ENCODE assay signal across 9 cellular contexts in the genomic region with DNA sequence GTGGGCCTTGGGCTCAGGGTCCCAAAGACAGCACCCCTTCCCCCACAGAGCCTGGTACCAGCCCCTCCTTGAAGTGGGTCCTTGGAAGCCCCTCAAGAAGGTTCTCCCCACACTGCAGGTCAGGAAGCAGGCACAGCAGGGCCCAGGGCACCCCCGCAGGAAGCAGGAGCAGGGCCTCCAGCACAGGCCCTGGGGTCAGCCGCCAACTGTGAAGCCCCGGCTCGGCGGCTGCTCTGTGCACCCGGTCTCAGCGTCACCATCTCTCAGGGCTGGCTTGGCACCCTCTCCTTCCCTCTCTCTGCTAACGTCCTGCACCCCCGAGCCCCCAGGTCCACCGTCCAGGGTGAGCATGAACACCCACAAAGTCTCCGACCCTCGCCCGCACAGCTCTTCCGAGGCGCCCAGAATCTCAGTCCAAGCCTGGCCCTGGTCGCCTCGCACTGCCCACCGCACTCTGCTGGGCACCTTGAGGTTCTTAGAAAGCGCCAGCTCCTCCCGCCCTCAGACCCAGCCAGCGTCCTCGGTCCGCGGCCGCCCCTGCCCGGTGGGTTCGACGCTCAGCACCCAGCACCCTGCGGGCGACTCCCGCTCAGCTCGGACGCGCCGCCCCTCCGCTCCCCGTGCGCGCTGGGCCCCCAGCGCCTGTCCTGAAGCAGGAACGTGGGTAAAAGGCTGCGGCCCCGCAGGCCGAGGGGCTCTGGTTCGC. TPM values are rescaled to one million over a fixed set of nuclear protein-coding genes. Genes with fewer than 3 reads are reported as not detected.
A peak's percentile ranks its signal among the peaks of the same experiment; 100 is the strongest.
DNase-seq lines count a peak whose midpoint lies in the region; ATAC-seq and TF ChIP-seq lines count a peak whose summit lies in the region.
"Had no signal": no experiment of that assay in that cellular context is flagged by ENCODE, and none has a peak within 500 bp of the region (broad histone marks: within the 10 kb centered on the region; RNA-seq: fewer than 3 reads in every experiment).

No MANE protein-coding gene starts in this region.

- in situ Hi-C loops in gastrocnemius medialis (cut with MboI; ENCODE audit: low sequenced_read_pairs in 4 of 4) = no loop called here

- POLR2A ChIA-PET in activated CD4-positive, alpha-beta memory T cell treated with anti-CD3 and anti-CD28 coated beads, Interleukin-2, amount 10 ng/mL, durations not matched to agents 7 days and 5 days (lab: Charles Lee) = interaction anchor here (0.7 to 6.7 kb wide), 25 partner anchors 10 to 279 kb away, joined by 3 to 102 read pairs (median 6); partner anchors contain the start of genes ANO9, BET1L, DEAF1 and PSMD13
- POLR2A ChIA-PET in OCI-LY7 (lab: Charles Lee) = no interaction called here

- no peaks in the 10 kb centered on the region for H3K9me3 Mint-ChIP-seq in activated CD4-positive, alpha-beta memory T cell treated with anti-CD3 and anti-CD28 coated beads, Interleukin-2, amount 10 ng/mL, durations not matched to agents 7 days and 5 days
- H3K9me3 Mint-ChIP-seq: neural crest cell had no signal

- H3K79me2 ChIP-seq in OCI-LY7 (ENCODE audit: insufficient read depth, low read depth, low read length) = no peaks in the 10 kb centered on the region

- ATAC-seq in gastrocnemius medialis (no peak), HG02852 (IDR thresholded peaks at IDR 0.05; ENCODE audit: unreplicated experiment) (no peak), GM18520 (IDR thresholded peaks at IDR 0.05; ENCODE audit: unreplicated experiment) (no peak)

- no peaks in the 10 kb centered on the region for H3K9me2 ChIP-seq in OCI-LY7 (ENCODE audit: insufficient read depth, low read length)

- no peak overlapping the region for H2AFZ ChIP-seq in OCI-LY7 (ENCODE audit: low read length)

- no peak overlapping the region for H3K4me2 ChIP-seq in OCI-LY7 (ENCODE audit: low read length)

- peaks cover 0 to 3% of the 10 kb centered on the region in 2 donors for H3K27me3 ChIP-seq in right atrium auricular region
- peaks cover 28 to 54% (median 39%) of the 10 kb centered on the region in 3 donors for H3K27me3 ChIP-seq in gastrocnemius medialis

- H3K4me1 ChIP-seq in right atrium auricular region (peaks cover 0 to 31% of the 10 kb centered on the region in 2 donors), gastrocnemius medialis (no peaks in the 10 kb centered on the region), OCI-LY7 (ENCODE audit: insufficient read depth, low read length, poor library complexity, severe bottlenecking) (peaks cover 23% of the 10 kb centered on the region)

- H3K4me1 Mint-ChIP-seq in activated CD4-positive, alpha-beta memory T cell treated with anti-CD3 and anti-CD28 coated beads, Interleukin-2, amount 10 ng/mL, durations not matched to agents 7 days and 5 days = peaks cover 30% of the 10 kb centered on the region
- H3K4me1 Mint-ChIP-seq: neural crest cell had no signal

- H3K27ac ChIP-seq in right atrium auricular region (peak overlapping the region; percentile 73 to 75), gastrocnemius medialis (peak overlapping the region; percentile 60 to 74 (median 68)), OCI-LY7 (ENCODE audit: low read depth, low read length, poor library complexity, severe bottlenecking) (no peak overlapping the region)

- peaks cover 22% of the 10 kb centered on the region for H3K36me3 Mint-ChIP-seq in activated CD4-positive, alpha-beta memory T cell treated with anti-CD3 and anti-CD28 coated beads, Interleukin-2, amount 10 ng/mL, durations not matched to agents 7 days and 5 days (ENCODE audit: low read depth)

- no TSS peak for BruUV-seq in OCI-LY7 (replicated peaks; lab: Mats Ljungman, UMichigan)

- intact Hi-C loops in gastrocnemius medialis (cut with DNase I; ENCODE audit: low total_unique reads) = no loop called here
- intact Hi-C loops in OCI-LY7 (cut with micrococcal nuclease; ENCODE audit: unreplicated experiment) = no loop called here

- no peak for TF ChIP-seq POLR2A in gastrocnemius medialis (IDR thresholded peaks at IDR 0.05)

- no peaks in the 10 kb centered on the region for H3K27me3 Mint-ChIP-seq in activated CD4-positive, alpha-beta memory T cell treated with anti-CD3 and anti-CD28 coated beads, Interleukin-2, amount 10 ng/mL, durations not matched to agents 7 days and 5 days

- H3K9me3 ChIP-seq in right atrium auricular region (no peaks in the 10 kb centered on the region), gastrocnemius medialis (no peaks in the 10 kb centered on the region), OCI-LY7 (ENCODE audit: low read length) (no peaks in the 10 kb centered on the region)

- CTCF ChIA-PET in activated CD4-positive, alpha-beta memory T cell treated with anti-CD3 and anti-CD28 coated beads, Interleukin-2, amount 10 ng/mL, durations not matched to agents 7 days and 5 days (lab: Charles Lee) = interaction anchor here (0.9 to 3.7 kb wide), 8 partner anchors 9 to 209 kb away, joined by 3 to 62 read pairs (median 4); partner anchors contain the start of genes BET1L, PHRF1, PTDSS2 and RIC8A
- CTCF ChIA-PET in OCI-LY7 (lab: Charles Lee; ENCODE audit: unreplicated experiment) = interaction anchor here (0.6 kb wide), 1 partner anchor 133 kb away, joined by 4 read pairs; no protein-coding TSS in a partner anchor

- H3K36me3 ChIP-seq in right atrium auricular region (no peaks in the 10 kb centered on the region), gastrocnemius medialis (no peaks in the 10 kb centered on the region), OCI-LY7 (ENCODE audit: insufficient read depth, low read length) (no peaks in the 10 kb centered on the region)

- H3K4me3 Mint-ChIP-seq in activated CD4-positive, alpha-beta memory T cell treated with anti-CD3 and anti-CD28 coated beads, Interleukin-2, amount 10 ng/mL, durations not matched to agents 7 days and 5 days = peak overlapping the region; percentile 99
- H3K4me3 Mint-ChIP-seq: neural crest cell had no signal

- no peak for DNase-seq in activated CD4-positive, alpha-beta memory T cell treated with anti-CD3 and anti-CD28 coated beads, Interleukin-2, amount 10 ng/mL, durations not matched to agents 7 days and 5 days
- DNase-seq in right atrium auricular region (ENCODE audit: low spot score) (no peak), gastrocnemius medialis (no peak), SHP77 treated with DMSO at 0.1 percent for 48 hours (lab: John Stamatoyannopoulos, UW) (no peak), OCI-LY7 (ENCODE audit: low spot score) (no peak)

- H3K4me3 ChIP-seq in GM12875 (ENCODE audit: low read depth, low read length) (peak overlapping the region; percentile 54), right atrium auricular region (peak overlapping the region; percentile 30 to 57), gastrocnemius medialis (peak overlapping the region; percentile 42 to 56 (median 50)), OCI-LY7 (ENCODE audit: low read depth, low read length, poor library complexity, severe bottlenecking) (no peak overlapping the region)

- TF ChIP-seq CTCF in GM12875 (IDR thresholded peaks at IDR 0.05; ENCODE audit: borderline replicate concordance, insufficient read depth, low read depth, low read length) (no peak), right atrium auricular region (IDR thresholded peaks at IDR 0.05) (no peak), gastrocnemius medialis (IDR thresholded peaks at IDR 0.05 in 4 of 5, conservative IDR thresholded peaks at IDR 0.05 in 1 of 5) (no peak), OCI-LY7 (conservative IDR thresholded peaks at IDR 0.05; ENCODE audit: low read length) (no peak)

- no peaks in the 10 kb centered on the region for H4K20me1 ChIP-seq in OCI-LY7 (ENCODE audit: insufficient read depth, low read length)

- peak overlapping the region; percentile 91 for H3K27ac Mint-ChIP-seq in activated CD4-positive, alpha-beta memory T cell treated with anti-CD3 and anti-CD28 coated beads, Interleukin-2, amount 10 ng/mL, durations not matched to agents 7 days and 5 days

RNA-seq across cellular contexts. Expression of gene SIGIRR, which starts 1.4 kb away (rescaled TPM):
- total RNA-seq in activated CD4-positive, alpha-beta memory T cell treated with anti-CD3 and anti-CD28 coated beads, Interleukin-2, amount 10 ng/mL, durations not matched to agents 7 days and 5 days = 100 to 1,000 TPM; 170 to 178 TPM
- total RNA-seq in right atrium auricular region (10 to 100 TPM; 26.6 to 33.3 TPM), gastrocnemius medialis (10 to 100 TPM in 3 of 4 donors, 1 to 10 TPM in 1; 4.2 to 21.6 (median 11.9) TPM), OCI-LY7 (2022) (25.3 and 29.2 TPM in 2 replicates)
- 36.9 and 57.2 TPM in 2 replicates for total RNA-seq in OCI-LY7 (2014; rRNA removed; shearing (Covaris generic))

RNA-seq across cellular contexts. Expression of gene PKP3, which starts 22.2 kb away (rescaled TPM):
- total RNA-seq in activated CD4-positive, alpha-beta memory T cell treated with anti-CD3 and anti-CD28 coated beads, Interleukin-2, amount 10 ng/mL, durations not matched to agents 7 days and 5 days = not detected
- 1 to 10 TPM in 1 of 2 donors, under 1 TPM in 1; 0.43 to 1.0 TPM for total RNA-seq in right atrium auricular region
- 1 to 10 TPM in 1 of 4 donors, under 1 TPM in 1, not detected in 2; 0.55 to 1.3 TPM for total RNA-seq in gastrocnemius medialis
- total RNA-seq in OCI-LY7 (2014; rRNA removed; shearing (Covaris generic)) = not detected in 2 replicates
- total RNA-seq in OCI-LY7 (2022) = not detected in 2 replicates

RNA-seq across cellular contexts. Expression of gene ANO9, which starts 25.6 kb away (rescaled TPM):
- total RNA-seq in activated CD4-positive, alpha-beta memory T cell treated with anti-CD3 and anti-CD28 coated beads, Interleukin-2, amount 10 ng/mL, durations not matched to agents 7 days and 5 days = 10 to 100 TPM; 69.2 to 73.5 TPM
- total RNA-seq in right atrium auricular region = under 1 TPM; 0.11 to 0.75 TPM
- total RNA-seq in gastrocnemius medialis = under 1 TPM in 2 of 4 donors, not detected in 2; 0.23 to 0.41 TPM
- total RNA-seq in OCI-LY7 (2014; rRNA removed; shearing (Covaris generic)) = 22.2 and 25.7 TPM in 2 replicates
- total RNA-seq in OCI-LY7 (2022) = 27.6 and 28.2 TPM in 2 replicates
- total RNA-seq: neural crest cell had no signal

RNA-seq across cellular contexts. Expression of gene PTDSS2, which starts 33.9 kb away (rescaled TPM):
- 10 to 100 TPM; 20.1 to 21.5 TPM for total RNA-seq in activated CD4-positive, alpha-beta memory T cell treated with anti-CD3 and anti-CD28 coated beads, Interleukin-2, amount 10 ng/mL, durations not matched to agents 7 days and 5 days
- total RNA-seq in right atrium auricular region (10 to 100 TPM; 26.8 to 32.5 TPM), gastrocnemius medialis (10 to 100 TPM; 21.7 to 31.5 (median 23.7) TPM), OCI-LY7 (2022) (30.3 and 32.7 TPM in 2 replicates)
- total RNA-seq in OCI-LY7 (2014; rRNA removed; shearing (Covaris generic)) = 19.6 and 27.8 TPM in 2 replicates

RNA-seq across cellular contexts. Expression of gene B4GALNT4, which starts 46.9 kb away (rescaled TPM):
- total RNA-seq in activated CD4-positive, alpha-beta memory T cell treated with anti-CD3 and anti-CD28 coated beads, Interleukin-2, amount 10 ng/mL, durations not matched to agents 7 days and 5 days = under 1 TPM; 0.23 to 0.53 TPM
- total RNA-seq in right atrium auricular region = under 1 TPM in 1 of 2 donors, not detected in 1; 0.39 TPM
- total RNA-seq in gastrocnemius medialis = not detected
- not detected in 2 replicates for total RNA-seq in OCI-LY7 (2014; rRNA removed; shearing (Covaris generic))
- not detected in 2 replicates for total RNA-seq in OCI-LY7 (2022)

Comparison
In these comparisons a context has a peak if more than half of its experiments do, and no peak if none do; other contexts are left out.
1. RNA of gene ANO9, which starts 25.6 kb away (total RNA-seq): 69.2 to 73.5 TPM in activated CD4-positive, alpha-beta memory T cell treated with anti-CD3 and anti-CD28 coated beads, Interleukin-2, amount 10 ng/mL, durations not matched to agents 7 days and 5 days and 22.2 to 28.2 TPM in OCI-LY7; 0.11 to 0.75 TPM in right atrium auricular region and 0.23 to 0.41 TPM in gastrocnemius medialis; every median in the first group is over 10 times any median in the second.